ENCODE assay signal across 16 cellular contexts in genomic region chr15:36186376-36186775, GRCh38.
DNase-seq lines count a peak whose midpoint lies in the region; ATAC-seq and TF ChIP-seq lines count a peak whose summit lies in the region.
"Had no signal": no experiment of that assay in that cellular context is flagged by ENCODE, and none has a peak within 500 bp of the region (broad histone marks: within the 10 kb centered on the region; RNA-seq: fewer than 3 reads in every experiment).

No MANE protein-coding gene starts in this region.

- DNase-seq in NOMO-1 treated with DMSO at 0.1 percent for 48 hours (lab: John Stamatoyannopoulos, UW; ENCODE audit: unreplicated experiment) (peak; percentile 34), NOMO-1 (lab: John Stamatoyannopoulos, UW; ENCODE audit: unreplicated experiment in 2 of 2) (no peak), PC-3 (no peak), fibroblast of pulmonary artery (ENCODE audit: low read depth) (peak; percentile 28), pulmonary artery endothelial cell (ENCODE audit: low read depth, low spot score) (peak; percentile 7), GM13976 (ENCODE audit: low spot score) (no peak)
- no peak for DNase-seq in activated naive CD4-positive, alpha-beta T cell (lab: John Stamatoyannopoulos, UW)
- DNase-seq: C1 segment of cervical spinal cord; CD4-positive, alpha-beta T cell; DMS153; DMS79 treated with DMSO at 0.1 percent for 48 hours; GDM1 had no signal

- no peaks in the 10 kb centered on the region for H4K20me1 ChIP-seq in PC-3 (ENCODE audit: low read length)

- no peaks in the 10 kb centered on the region for H3K9me3 ChIP-seq in PC-3 (ENCODE audit: low read length)
- H3K9me3 ChIP-seq: HAP-1 had no signal

- CTCF ChIA-PET in PC-3 (lab: Charles Lee), result no interaction called here

- no TSS peak for BruUV-seq in PC-3 (replicated peaks; lab: Mats Ljungman, UMichigan)

- in situ Hi-C loops in GM13976 (cut with MboI; ENCODE audit: low sequenced_read_pairs, unreplicated experiment), result no loop called here

- POLR2A ChIA-PET in PC-3 (lab: Charles Lee; ENCODE audit: unreplicated experiment), result no interaction called here

- H3K4me2 ChIP-seq in PC-3 (ENCODE audit: low read length), result no peak overlapping the region

- H3K9ac ChIP-seq in PC-3 (ENCODE audit: low read length), result no peak overlapping the region

- H3K79me2 ChIP-seq in PC-3 (ENCODE audit: low read length), result no peaks in the 10 kb centered on the region

- H3K27me3 ChIP-seq in PC-3 (ENCODE audit: low read length), result no peaks in the 10 kb centered on the region

- H3K27ac ChIP-seq in PC-3 (ENCODE audit: low read length), result no peak overlapping the region
- H3K27ac ChIP-seq: 22Rv1 had no signal

- H3K9me2 ChIP-seq in PC-3 (replicated peaks; ENCODE audit: low read length), result no peaks in the 10 kb centered on the region; the same call in 1 of the 2 replicates

- no peak overlapping the region for H2AFZ ChIP-seq in PC-3 (ENCODE audit: low read length)

- H3F3A ChIP-seq in PC-3 (ENCODE audit: low read length, unreplicated experiment), result no peaks in the 10 kb centered on the region

- no peak for TF ChIP-seq CTCF in PC-3 (conservative IDR thresholded peaks at IDR 0.05; ENCODE audit: low read depth, low read length)
- TF ChIP-seq CTCF in fibroblast of pulmonary artery (IDR thresholded peaks at IDR 0.05; ENCODE audit: low read length, missing control alignments), result no peak
- no peak for TF ChIP-seq CTCF in GM13976 (IDR thresholded peaks at IDR 0.05; ENCODE audit: borderline replicate concordance, control extremely low read depth, extremely low read depth, insufficient read depth, missing control alignments)

- no peak overlapping the region for H3K4me3 ChIP-seq in PC-3 (ENCODE audit: low read length)
- H3K4me3 ChIP-seq in fibroblast of pulmonary artery (replicated peaks; ENCODE audit: low read depth, low read length), result no peak overlapping the region
- H3K4me3 ChIP-seq: HAP-1 had no signal

- ATAC-seq in PC-3 (peak; percentile 43; the same call in 1 of the 2 replicates), GM19328 (IDR thresholded peaks at IDR 0.05; ENCODE audit: unreplicated experiment) (no peak)
- ATAC-seq: HepG2 had no signal

- H3K36me3 ChIP-seq in PC-3 (ENCODE audit: low read depth, low read length), result no peaks in the 10 kb centered on the region
- H3K36me3 ChIP-seq: HAP-1 had no signal

- intact Hi-C loops in PC-3 (cut with micrococcal nuclease), result no loop called here

- H3K4me1 ChIP-seq in PC-3 (ENCODE audit: insufficient read depth, low read length), result peaks cover 7% of the 10 kb centered on the region; the same call in 1 of the 2 replicates
- H3K4me1 ChIP-seq: HAP-1 had no signal

Comparison
In these comparisons a context has a peak if more than half of its experiments do, and no peak if none do; other contexts are left out.
1. DNase-seq: peak in NOMO-1 treated with DMSO at 0.1 percent for 48 hours (single experiment), fibroblast of pulmonary artery (single experiment) and pulmonary artery endothelial cell (single experiment); none in NOMO-1 (0 of 2), PC-3 (single experiment), activated naive CD4-positive, alpha-beta T cell (0 of 4) and GM13976 (single experiment).